ENCODE assay signal across 23 cellular contexts in the genomic region with DNA sequence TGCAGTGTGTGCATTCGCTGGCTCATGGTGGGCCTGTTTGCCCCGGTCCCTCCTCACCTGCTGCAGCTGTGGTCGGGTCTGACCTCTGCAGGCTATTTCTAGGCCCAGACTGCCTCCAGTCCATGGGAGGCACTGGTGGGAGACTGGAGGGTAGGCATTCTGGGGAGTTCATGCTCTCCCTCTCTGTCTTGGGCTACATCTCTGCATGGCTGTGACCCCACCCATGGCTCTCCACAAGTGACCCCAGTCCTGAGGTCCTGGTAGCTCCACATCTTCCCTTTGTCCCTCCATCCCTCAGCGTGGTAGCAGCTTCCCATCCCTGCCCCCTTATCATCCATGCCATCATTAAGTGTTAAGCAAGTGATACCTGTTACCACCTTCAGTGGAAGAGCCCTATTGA.
"Had no signal": no experiment of that assay in that cellular context is flagged by ENCODE, and none has a peak within 500 bp of the region (broad histone marks: within the 10 kb centered on the region; RNA-seq: fewer than 3 reads in every experiment).

No MANE protein-coding gene starts in this region.

- H3K27ac ChIP-seq: brain microvascular endothelial cell, cardiac muscle cell, SJSA1 had no signal

- H3K36me3 ChIP-seq: brain microvascular endothelial cell, cardiac muscle cell, MG63, SJSA1 had no signal

- DNase-seq: activated CD4-positive, alpha-beta memory T cell treated with anti-CD3 and anti-CD28 coated beads, Interleukin-2, amount 10 ng/mL, durations not matched to agents 7 days and 5 days; activated CD4-positive, alpha-beta T cell treated with anti-CD3 and anti-CD28 coated beads, Interleukin-2, amount 10 ng/mL, durations not matched to agents 7 days and 5 days; activated CD4-positive, CD25-positive, alpha-beta regulatory T cell; activated gamma-delta T cell; activated naive CD4-positive, alpha-beta T cell treated with anti-CD3 and anti-CD28 coated beads for 36 hours; activated T-cell treated with anti-CD3 and anti-CD28 coated beads for 4 hours; activated T-cell treated with anti-CD3 and anti-CD28 coated beads, Interleukin-2, amount 50 U/mL, for 48 hours; amygdala; brain microvascular endothelial cell; MG63; MV-4-11; NCI-H1417 treated with DMSO at 0.1 percent for 48 hours; NCI-H1694; NCI-H2029; NCI-H345; NCI-H510A; NCI-H526 treated with DMSO at 0.1 percent for 48 hours; NCI-H82; PC-3; SHP77 had no signal

- FAIRE-seq: RCC 7860 had no signal

- H3K4me1 ChIP-seq: SJSA1 had no signal

- H3K4me3 ChIP-seq: cardiac muscle cell, MG63, SJSA1 had no signal

- H3K27me3 ChIP-seq: brain microvascular endothelial cell, cardiac muscle cell, MG63, SJSA1 had no signal
